Comparison of ENCODE assay signal across 1 cellular context in the genomic region with DNA sequence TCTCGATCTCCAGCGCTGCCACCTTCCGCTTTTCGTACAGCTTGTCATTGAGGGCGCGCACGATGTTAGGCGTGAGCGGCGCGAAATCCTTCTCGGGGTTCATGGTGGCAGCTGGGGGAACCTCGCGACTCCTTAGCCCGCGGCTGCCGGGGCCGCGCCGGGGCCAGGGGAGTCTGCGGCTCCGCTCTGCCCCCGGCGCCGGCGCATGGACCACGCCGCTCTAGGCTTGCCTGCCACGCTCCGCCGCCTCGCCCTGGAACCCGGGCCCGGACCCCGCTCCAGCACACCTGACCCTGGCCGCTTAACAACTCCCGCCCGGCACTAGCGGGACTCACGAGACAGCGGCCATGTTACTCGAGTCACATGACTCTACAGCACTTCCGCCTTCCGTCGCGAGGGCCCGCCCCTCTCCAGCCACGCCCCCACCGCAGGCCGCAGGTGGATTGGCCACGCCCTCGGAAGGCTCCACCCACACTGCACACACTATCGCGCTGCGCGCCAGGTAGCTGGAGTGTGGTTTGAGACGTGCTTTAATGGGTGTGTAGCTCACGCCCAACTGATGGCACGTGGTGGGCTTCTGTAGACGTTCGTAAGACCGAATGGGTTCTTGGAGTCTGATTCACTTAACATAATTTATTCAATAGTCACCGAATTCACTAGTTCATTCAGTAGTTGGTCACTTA.
A peak's percentile ranks its signal among the peaks of the same experiment; 100 is the strongest.
TF ChIP-seq lines count a peak whose summit lies in the region.

A gene (minus strand): TSS at position 361 of the 683 bp plus-strand sequence. CDS start 258 bp downstream, at position 103.

TF ChIP-seq in K562, 482 proteins besides CTCF, POLR2A, EP300 and RAD21 (continued from another document and continues in another):
- TF ChIP-seq, protein P1, sequence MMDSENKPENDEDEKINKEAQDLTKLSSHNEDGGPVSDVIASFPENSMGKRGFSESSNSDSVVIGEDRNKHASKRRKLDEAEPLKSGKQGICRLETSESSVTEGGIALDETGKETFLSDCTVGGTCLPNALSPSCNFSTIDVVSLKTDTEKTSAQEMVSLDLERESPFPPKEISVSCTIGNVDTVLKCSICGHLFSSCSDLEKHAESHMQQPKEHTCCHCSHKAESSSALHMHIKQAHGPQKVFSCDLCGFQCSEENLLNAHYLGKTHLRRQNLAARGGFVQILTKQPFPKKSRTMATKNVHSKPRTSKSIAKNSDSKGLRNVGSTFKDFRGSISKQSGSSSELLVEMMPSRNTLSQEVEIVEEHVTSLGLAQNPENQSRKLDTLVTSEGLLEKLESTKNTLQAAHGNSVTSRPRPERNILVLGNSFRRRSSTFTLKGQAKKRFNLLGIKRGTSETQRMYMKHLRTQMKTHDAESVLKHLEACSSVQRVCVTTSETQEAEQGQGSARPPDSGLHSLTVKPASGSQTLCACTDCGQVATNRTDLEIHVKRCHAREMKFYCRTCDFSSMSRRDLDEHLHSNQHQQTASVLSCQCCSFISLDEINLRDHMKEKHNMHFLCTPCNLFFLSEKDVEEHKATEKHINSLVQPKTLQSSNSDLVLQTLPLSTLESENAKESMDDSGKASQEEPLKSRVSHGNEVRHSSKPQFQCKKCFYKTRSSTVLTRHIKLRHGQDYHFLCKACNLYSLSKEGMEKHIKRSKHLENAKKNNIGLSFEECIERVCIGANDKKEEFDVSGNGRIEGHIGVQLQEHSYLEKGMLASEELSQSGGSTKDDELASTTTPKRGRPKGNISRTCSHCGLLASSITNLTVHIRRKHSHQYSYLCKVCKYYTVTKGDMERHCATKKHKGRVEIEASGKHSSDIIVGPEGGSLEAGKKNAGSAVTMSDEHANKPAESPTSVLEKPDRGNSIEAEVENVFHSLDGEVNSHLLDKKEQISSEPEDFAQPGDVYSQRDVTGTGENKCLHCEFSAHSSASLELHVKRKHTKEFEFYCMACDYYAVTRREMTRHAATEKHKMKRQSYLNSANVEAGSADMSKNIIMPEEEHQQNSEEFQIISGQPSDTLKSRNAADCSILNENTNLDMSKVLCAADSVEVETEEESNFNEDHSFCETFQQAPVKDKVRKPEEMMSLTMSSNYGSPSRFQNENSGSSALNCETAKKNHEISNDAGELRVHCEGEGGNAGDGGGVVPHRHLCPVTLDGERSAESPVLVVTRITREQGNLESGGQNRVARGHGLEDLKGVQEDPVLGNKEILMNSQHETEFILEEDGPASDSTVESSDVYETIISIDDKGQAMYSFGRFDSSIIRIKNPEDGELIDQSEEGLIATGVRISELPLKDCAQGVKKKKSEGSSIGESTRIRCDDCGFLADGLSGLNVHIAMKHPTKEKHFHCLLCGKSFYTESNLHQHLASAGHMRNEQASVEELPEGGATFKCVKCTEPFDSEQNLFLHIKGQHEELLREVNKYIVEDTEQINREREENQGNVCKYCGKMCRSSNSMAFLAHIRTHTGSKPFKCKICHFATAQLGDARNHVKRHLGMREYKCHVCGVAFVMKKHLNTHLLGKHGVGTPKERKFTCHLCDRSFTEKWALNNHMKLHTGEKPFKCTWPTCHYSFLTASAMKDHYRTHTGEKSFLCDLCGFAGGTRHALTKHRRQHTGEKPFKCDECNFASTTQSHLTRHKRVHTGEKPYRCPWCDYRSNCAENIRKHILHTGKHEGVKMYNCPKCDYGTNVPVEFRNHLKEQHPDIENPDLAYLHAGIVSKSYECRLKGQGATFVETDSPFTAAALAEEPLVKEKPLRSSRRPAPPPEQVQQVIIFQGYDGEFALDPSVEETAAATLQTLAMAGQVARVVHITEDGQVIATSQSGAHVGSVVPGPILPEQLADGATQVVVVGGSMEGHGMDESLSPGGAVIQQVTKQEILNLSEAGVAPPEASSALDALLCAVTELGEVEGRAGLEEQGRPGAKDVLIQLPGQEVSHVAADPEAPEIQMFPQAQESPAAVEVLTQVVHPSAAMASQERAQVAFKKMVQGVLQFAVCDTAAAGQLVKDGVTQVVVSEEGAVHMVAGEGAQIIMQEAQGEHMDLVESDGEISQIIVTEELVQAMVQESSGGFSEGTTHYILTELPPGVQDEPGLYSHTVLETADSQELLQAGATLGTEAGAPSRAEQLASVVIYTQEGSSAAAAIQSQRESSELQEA (IDR thresholded peaks at IDR 0.05; ENCODE audit: low read depth): no peak
- peak; percentile 73 for TF ChIP-seq HCFC1 (IDR thresholded peaks at IDR 0.05; ENCODE audit: low read depth, low read length)
- TF ChIP-seq, protein P2, sequence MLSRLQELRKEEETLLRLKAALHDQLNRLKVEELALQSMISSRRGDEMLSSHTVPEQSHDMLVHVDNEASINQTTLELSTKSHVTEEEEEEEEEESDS (CRISPR knock-in tag; IDR thresholded peaks at IDR 0.05): no peak
- TF ChIP-seq PRMT5 (CRISPR knock-in tag; IDR thresholded peaks at IDR 0.05): no peak
- no peak for TF ChIP-seq OTX1 (CRISPR knock-in tag; IDR thresholded peaks at IDR 0.05)
- TF ChIP-seq ZBED1 (IDR thresholded peaks at IDR 0.05): no peak
- peak; percentile 56 for TF ChIP-seq ZFX (CRISPR knock-in tag; IDR thresholded peaks at IDR 0.05)
- no peak for TF ChIP-seq ETV1 (tag; conservative IDR thresholded peaks at IDR 0.05; ENCODE audit: low read depth)
- peak; percentile 92 for TF ChIP-seq GABPA (tag; conservative IDR thresholded peaks at IDR 0.05; ENCODE audit: low read depth)
- TF ChIP-seq, protein P3, sequence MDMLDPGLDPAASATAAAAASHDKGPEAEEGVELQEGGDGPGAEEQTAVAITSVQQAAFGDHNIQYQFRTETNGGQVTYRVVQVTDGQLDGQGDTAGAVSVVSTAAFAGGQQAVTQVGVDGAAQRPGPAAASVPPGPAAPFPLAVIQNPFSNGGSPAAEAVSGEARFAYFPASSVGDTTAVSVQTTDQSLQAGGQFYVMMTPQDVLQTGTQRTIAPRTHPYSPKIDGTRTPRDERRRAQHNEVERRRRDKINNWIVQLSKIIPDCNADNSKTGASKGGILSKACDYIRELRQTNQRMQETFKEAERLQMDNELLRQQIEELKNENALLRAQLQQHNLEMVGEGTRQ (CRISPR knock-in tag; IDR thresholded peaks at IDR 0.05): peak; percentile 98
- TF ChIP-seq, protein P4, sequence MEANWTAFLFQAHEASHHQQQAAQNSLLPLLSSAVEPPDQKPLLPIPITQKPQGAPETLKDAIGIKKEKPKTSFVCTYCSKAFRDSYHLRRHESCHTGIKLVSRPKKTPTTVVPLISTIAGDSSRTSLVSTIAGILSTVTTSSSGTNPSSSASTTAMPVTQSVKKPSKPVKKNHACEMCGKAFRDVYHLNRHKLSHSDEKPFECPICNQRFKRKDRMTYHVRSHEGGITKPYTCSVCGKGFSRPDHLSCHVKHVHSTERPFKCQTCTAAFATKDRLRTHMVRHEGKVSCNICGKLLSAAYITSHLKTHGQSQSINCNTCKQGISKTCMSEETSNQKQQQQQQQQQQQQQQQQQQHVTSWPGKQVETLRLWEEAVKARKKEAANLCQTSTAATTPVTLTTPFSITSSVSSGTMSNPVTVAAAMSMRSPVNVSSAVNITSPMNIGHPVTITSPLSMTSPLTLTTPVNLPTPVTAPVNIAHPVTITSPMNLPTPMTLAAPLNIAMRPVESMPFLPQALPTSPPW (CRISPR knock-in tag; IDR thresholded peaks at IDR 0.05): 0 out of 2 replicates have a peak, but pooled peaks have one; percentile 25
- TF ChIP-seq, protein P5, sequence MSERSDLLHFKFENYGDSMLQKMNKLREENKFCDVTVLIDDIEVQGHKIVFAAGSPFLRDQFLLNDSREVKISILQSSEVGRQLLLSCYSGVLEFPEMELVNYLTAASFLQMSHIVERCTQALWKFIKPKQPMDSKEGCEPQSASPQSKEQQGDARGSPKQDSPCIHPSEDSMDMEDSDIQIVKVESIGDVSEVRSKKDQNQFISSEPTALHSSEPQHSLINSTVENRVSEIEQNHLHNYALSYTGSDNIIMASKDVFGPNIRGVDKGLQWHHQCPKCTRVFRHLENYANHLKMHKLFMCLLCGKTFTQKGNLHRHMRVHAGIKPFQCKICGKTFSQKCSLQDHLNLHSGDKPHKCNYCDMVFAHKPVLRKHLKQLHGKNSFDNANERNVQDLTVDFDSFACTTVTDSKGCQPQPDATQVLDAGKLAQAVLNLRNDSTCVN (CRISPR knock-in tag; IDR thresholded peaks at IDR 0.05): no peak
- TF ChIP-seq ZNF444 (CRISPR knock-in tag; IDR thresholded peaks at IDR 0.05): no peak
- TF ChIP-seq SUPT5H (IDR thresholded peaks at IDR 0.05): peak; percentile 77
- peak; percentile 21; the same call in 1 of the 2 replicates for TF ChIP-seq ZNF175 (CRISPR knock-in tag; IDR thresholded peaks at IDR 0.05; ENCODE audit: low read depth)
- TF ChIP-seq ZSCAN29 (IDR thresholded peaks at IDR 0.05): no peak
- no peak for TF ChIP-seq SNRNP70 (optimal IDR thresholded peaks at IDR 0.05; ENCODE audit: low read depth, low read length)
- TF ChIP-seq, protein P6, sequence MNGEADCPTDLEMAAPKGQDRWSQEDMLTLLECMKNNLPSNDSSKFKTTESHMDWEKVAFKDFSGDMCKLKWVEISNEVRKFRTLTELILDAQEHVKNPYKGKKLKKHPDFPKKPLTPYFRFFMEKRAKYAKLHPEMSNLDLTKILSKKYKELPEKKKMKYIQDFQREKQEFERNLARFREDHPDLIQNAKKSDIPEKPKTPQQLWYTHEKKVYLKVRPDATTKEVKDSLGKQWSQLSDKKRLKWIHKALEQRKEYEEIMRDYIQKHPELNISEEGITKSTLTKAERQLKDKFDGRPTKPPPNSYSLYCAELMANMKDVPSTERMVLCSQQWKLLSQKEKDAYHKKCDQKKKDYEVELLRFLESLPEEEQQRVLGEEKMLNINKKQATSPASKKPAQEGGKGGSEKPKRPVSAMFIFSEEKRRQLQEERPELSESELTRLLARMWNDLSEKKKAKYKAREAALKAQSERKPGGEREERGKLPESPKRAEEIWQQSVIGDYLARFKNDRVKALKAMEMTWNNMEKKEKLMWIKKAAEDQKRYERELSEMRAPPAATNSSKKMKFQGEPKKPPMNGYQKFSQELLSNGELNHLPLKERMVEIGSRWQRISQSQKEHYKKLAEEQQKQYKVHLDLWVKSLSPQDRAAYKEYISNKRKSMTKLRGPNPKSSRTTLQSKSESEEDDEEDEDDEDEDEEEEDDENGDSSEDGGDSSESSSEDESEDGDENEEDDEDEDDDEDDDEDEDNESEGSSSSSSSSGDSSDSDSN (IDR thresholded peaks at IDR 0.05; ENCODE audit: borderline replicate concordance in 1 of 2, low read depth in 2 of 2, low read length in 2 of 2): no peak
- 0 out of 2 replicates have a peak, but pooled peaks have one; percentile 17 for TF ChIP-seq ARID1B (IDR thresholded peaks at IDR 0.05)
- TF ChIP-seq RFX1 (IDR thresholded peaks at IDR 0.05): no peak
- peak; percentile 97 for TF ChIP-seq ELF2 (CRISPR knock-in tag; IDR thresholded peaks at IDR 0.05)
- no peak for TF ChIP-seq SIRT6 (IDR thresholded peaks at IDR 0.05; ENCODE audit: low read depth, low read length)
- TF ChIP-seq, protein P7, sequence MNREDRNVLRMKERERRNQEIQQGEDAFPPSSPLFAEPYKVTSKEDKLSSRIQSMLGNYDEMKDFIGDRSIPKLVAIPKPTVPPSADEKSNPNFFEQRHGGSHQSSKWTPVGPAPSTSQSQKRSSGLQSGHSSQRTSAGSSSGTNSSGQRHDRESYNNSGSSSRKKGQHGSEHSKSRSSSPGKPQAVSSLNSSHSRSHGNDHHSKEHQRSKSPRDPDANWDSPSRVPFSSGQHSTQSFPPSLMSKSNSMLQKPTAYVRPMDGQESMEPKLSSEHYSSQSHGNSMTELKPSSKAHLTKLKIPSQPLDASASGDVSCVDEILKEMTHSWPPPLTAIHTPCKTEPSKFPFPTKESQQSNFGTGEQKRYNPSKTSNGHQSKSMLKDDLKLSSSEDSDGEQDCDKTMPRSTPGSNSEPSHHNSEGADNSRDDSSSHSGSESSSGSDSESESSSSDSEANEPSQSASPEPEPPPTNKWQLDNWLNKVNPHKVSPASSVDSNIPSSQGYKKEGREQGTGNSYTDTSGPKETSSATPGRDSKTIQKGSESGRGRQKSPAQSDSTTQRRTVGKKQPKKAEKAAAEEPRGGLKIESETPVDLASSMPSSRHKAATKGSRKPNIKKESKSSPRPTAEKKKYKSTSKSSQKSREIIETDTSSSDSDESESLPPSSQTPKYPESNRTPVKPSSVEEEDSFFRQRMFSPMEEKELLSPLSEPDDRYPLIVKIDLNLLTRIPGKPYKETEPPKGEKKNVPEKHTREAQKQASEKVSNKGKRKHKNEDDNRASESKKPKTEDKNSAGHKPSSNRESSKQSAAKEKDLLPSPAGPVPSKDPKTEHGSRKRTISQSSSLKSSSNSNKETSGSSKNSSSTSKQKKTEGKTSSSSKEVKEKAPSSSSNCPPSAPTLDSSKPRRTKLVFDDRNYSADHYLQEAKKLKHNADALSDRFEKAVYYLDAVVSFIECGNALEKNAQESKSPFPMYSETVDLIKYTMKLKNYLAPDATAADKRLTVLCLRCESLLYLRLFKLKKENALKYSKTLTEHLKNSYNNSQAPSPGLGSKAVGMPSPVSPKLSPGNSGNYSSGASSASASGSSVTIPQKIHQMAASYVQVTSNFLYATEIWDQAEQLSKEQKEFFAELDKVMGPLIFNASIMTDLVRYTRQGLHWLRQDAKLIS (CRISPR knock-in tag; IDR thresholded peaks at IDR 0.05): no peak; the same call in 1 of the 2 replicates
- TF ChIP-seq ZC3H4 (CRISPR knock-in tag; IDR thresholded peaks at IDR 0.05; ENCODE audit: borderline replicate concordance): no peak
